Comparison of ENCODE assay signal across 8 cellular contexts in the genomic region with DNA sequence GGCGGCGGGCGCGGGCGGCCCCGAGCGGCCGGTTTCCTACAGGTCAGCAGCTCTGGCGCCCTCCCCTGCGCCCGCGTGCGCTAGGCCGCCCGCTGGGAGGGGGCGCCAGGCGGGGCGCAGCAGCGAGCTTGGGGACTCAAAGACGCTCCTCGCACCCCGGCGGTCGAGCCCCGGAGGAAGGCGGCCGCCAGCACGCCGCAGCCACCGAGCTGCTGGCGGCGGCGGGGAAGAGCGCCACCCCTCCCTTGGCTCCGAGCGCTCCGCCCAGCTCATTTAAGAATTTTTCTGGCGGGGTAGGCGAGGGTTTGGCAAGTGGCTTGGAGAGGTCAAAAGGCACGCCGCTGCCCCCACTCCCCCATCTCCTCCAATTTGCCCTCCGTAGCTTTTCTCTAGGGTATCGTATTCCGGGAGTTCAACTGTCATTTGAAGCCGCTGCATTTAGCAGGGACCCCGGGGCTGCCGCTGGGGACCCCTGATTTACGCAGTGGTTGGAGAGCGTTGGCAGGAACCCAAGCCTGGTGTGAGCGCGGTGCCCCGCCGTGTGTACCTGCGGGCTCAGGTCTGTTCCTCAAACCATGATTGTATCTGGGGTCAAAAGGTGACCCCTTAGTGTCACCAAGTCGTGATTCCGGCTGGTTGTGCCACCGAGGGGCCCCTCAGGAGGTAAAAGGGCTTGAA. TPM values are rescaled to one million over a fixed set of nuclear protein-coding genes. Genes with fewer than 3 reads are reported as not detected.
DNase-seq lines count a peak whose midpoint lies in the region; ATAC-seq and TF ChIP-seq lines count a peak whose summit lies in the region.

No MANE protein-coding gene starts in this region.

- DNase-seq in AG09309 (ENCODE audit: low read depth) (no peak), NCI-H774 (lab: John Stamatoyannopoulos, UW) (peak; percentile 48), fibroblast of the aortic adventitia (ENCODE audit: low read depth) (peak; percentile 64), globus pallidus (ENCODE audit: low spot score) (no peak)
- DNase-seq in activated T-helper 1 cell treated with anti-CD3 and anti-CD28 coated beads, Interleukin-12 subunit alpha, Interleukin-12 subunit beta, Interleukin-2, Interleukin-4 antibody, amounts not matched to agents 30 ng/mL and 10 ng/mL and 1 ng/mL, durations not matched to agents 14 hours and 24 hours and 36 hours (ENCODE audit: low spot score): peak; percentile 27

- H3K27ac Mint-ChIP-seq in activated T-helper 1 cell treated with anti-CD3 and anti-CD28 coated beads, Interleukin-12 subunit alpha, Interleukin-12 subunit beta, Interleukin-2, Interleukin-4 antibody, amounts not matched to agents 30 ng/mL and 10 ng/mL and 1 ng/mL, durations not matched to agents 14 hours and 24 hours and 36 hours: peak overlapping the region; percentile 95

- peak overlapping the region; percentile 70 for H3K4me3 ChIP-seq in AG09309 (ENCODE audit: control insufficient read depth, low read depth, low read length)
- H3K4me3 ChIP-seq in fibroblast of the aortic adventitia (ENCODE audit: low read depth, low read length): peak overlapping the region; percentile 80
- H3K4me3 ChIP-seq in neuron (ENCODE audit: low read length): peak overlapping the region; percentile 57

- H3K36me3 ChIP-seq in neuron (ENCODE audit: insufficient read depth, low read length): no peaks in the 10 kb centered on the region

- H2AFZ ChIP-seq in neuron (ENCODE audit: low read depth, low read length): no peak overlapping the region

- H3K9me3 Mint-ChIP-seq in activated T-helper 1 cell treated with anti-CD3 and anti-CD28 coated beads, Interleukin-12 subunit alpha, Interleukin-12 subunit beta, Interleukin-2, Interleukin-4 antibody, amounts not matched to agents 30 ng/mL and 10 ng/mL and 1 ng/mL, durations not matched to agents 14 hours and 24 hours and 36 hours: no peaks in the 10 kb centered on the region

- no peaks in the 10 kb centered on the region for H3K9me3 ChIP-seq in neuron (ENCODE audit: low read length)

- peaks cover 3% of the 10 kb centered on the region for H3K36me3 Mint-ChIP-seq in activated T-helper 1 cell treated with anti-CD3 and anti-CD28 coated beads, Interleukin-12 subunit alpha, Interleukin-12 subunit beta, Interleukin-2, Interleukin-4 antibody, amounts not matched to agents 30 ng/mL and 10 ng/mL and 1 ng/mL, durations not matched to agents 14 hours and 24 hours and 36 hours (ENCODE audit: low read depth)

- no peaks in the 10 kb centered on the region for H3K27me3 ChIP-seq in neuron (ENCODE audit: insufficient read depth, low read length)

- peak; percentile 75 for TF ChIP-seq POLR2A in GM18505 (IDR thresholded peaks at IDR 0.05; ENCODE audit: borderline replicate concordance, extremely low read depth, insufficient read depth, insufficient read length)

- intact Hi-C loops in activated T-helper 1 cell treated with anti-CD3 and anti-CD28 coated beads, Interleukin-12 subunit alpha, Interleukin-12 subunit beta, Interleukin-2, Interleukin-4 antibody, amounts not matched to agents 30 ng/mL and 10 ng/mL and 1 ng/mL, durations not matched to agents 14 hours and 24 hours and 36 hours (cut with micrococcal nuclease): loop anchor here (1.0 to 10.0 kb wide), 9 partner anchors 18 to 1039 kb away; no protein-coding TSS in a partner anchor

- no peak for TF ChIP-seq CTCF in AG09309 (IDR thresholded peaks at IDR 0.05; ENCODE audit: control insufficient read depth, insufficient read depth, low read depth, low read length, missing control alignments)
- TF ChIP-seq CTCF in fibroblast of the aortic adventitia (IDR thresholded peaks at IDR 0.05; ENCODE audit: insufficient read depth, low read length): no peak

- ATAC-seq in GM18505 (IDR thresholded peaks at IDR 0.05; ENCODE audit: unreplicated experiment): peak; percentile 32
- ATAC-seq in HG03066 (IDR thresholded peaks at IDR 0.05; ENCODE audit: low read depth, unreplicated experiment): peak; percentile 28

- H3K4me1 Mint-ChIP-seq in activated T-helper 1 cell treated with anti-CD3 and anti-CD28 coated beads, Interleukin-12 subunit alpha, Interleukin-12 subunit beta, Interleukin-2, Interleukin-4 antibody, amounts not matched to agents 30 ng/mL and 10 ng/mL and 1 ng/mL, durations not matched to agents 14 hours and 24 hours and 36 hours (ENCODE audit: low read depth): peaks cover 29% of the 10 kb centered on the region

- H3K27me3 Mint-ChIP-seq in activated T-helper 1 cell treated with anti-CD3 and anti-CD28 coated beads, Interleukin-12 subunit alpha, Interleukin-12 subunit beta, Interleukin-2, Interleukin-4 antibody, amounts not matched to agents 30 ng/mL and 10 ng/mL and 1 ng/mL, durations not matched to agents 14 hours and 24 hours and 36 hours (ENCODE audit: insufficient read depth): peaks cover 5% of the 10 kb centered on the region

- H3K4me1 ChIP-seq in neuron (ENCODE audit: insufficient read depth, low read length): peaks cover 38% of the 10 kb centered on the region

- H3K4me3 Mint-ChIP-seq in activated T-helper 1 cell treated with anti-CD3 and anti-CD28 coated beads, Interleukin-12 subunit alpha, Interleukin-12 subunit beta, Interleukin-2, Interleukin-4 antibody, amounts not matched to agents 30 ng/mL and 10 ng/mL and 1 ng/mL, durations not matched to agents 14 hours and 24 hours and 36 hours: peak overlapping the region; percentile 90

RNA-seq across cellular contexts. Expression of a gene that starts 59.5 kb away (rescaled TPM):
- total RNA-seq in activated T-helper 1 cell treated with anti-CD3 and anti-CD28 coated beads, Interleukin-12 subunit alpha, Interleukin-12 subunit beta, Interleukin-2, Interleukin-4 antibody, amounts not matched to agents 30 ng/mL and 10 ng/mL and 1 ng/mL, durations not matched to agents 14 hours and 24 hours and 36 hours: 35.2 and 35.3 TPM in 2 replicates
- total RNA-seq in fibroblast of the aortic adventitia (ENCODE audit: low replicate concordance): 23.1 and 25.2 TPM in 2 replicates

Comparison
In these comparisons a context has a peak if more than half of its experiments do, and no peak if none do; other contexts are left out.
1. DNase-seq: peak in NCI-H774 (single experiment), activated T-helper 1 cell treated with anti-CD3 and anti-CD28 coated beads, Interleukin-12 subunit alpha, Interleukin-12 subunit beta, Interleukin-2, Interleukin-4 antibody, amounts not matched to agents 30 ng/mL and 10 ng/mL and 1 ng/mL, durations not matched to agents 14 hours and 24 hours and 36 hours (single experiment) and fibroblast of the aortic adventitia (single experiment); none in AG09309 (single experiment) and globus pallidus (single experiment).
2. Peak in every context shown above with its lines, with median percentiles within 50 percentile points of each other: H3K4me3 ChIP-seq.